Comparison of ENCODE assay signal across 8 cellular contexts in the genomic region with DNA sequence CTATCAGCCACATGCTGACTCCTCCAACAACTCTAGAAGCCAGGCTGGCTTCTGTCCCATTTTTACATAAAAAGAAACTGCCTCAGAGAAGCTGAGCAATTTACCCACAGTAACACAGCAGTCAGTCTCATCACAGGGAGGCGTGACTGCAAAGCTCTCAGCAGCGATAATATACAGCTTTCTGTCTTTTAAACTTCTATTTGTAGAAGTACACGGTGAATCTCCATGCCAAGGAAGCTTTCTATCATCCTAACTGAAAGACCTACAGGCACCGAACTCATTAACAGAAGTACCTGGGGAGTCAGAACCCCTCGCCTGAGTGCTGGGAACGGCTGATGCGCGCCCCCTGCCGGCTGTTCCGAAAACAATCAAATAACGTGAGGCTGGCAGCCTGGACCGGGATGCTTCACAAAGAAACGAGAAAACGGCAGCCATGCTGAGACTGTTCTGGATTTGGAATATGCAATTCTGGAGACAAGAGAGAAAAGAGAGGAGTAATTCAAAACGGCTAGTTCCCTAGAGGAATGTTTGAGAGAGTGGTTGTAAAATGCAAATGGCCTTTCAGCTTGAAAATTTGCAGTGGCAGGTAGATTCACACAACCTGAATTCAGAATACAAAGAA. TPM values are rescaled to one million over a fixed set of nuclear protein-coding genes. Genes with fewer than 3 reads are reported as not detected.
DNase-seq lines count a peak whose midpoint lies in the region; TF ChIP-seq lines count a peak whose summit lies in the region.

No MANE protein-coding gene starts in this region.

- H3K9me3 Mint-ChIP-seq in activated naive CD4-positive, alpha-beta T cell treated with anti-CD3 and anti-CD28 coated beads, Interleukin-2, amount 10 ng/mL, durations not matched to agents 7 days and 5 days, result no peaks in the 10 kb centered on the region
- H3K9me3 Mint-ChIP-seq in glutamatergic neuron (ENCODE audit: unreplicated experiment), result peaks cover 5% of the 10 kb centered on the region

- H3K4me3 Mint-ChIP-seq in activated naive CD4-positive, alpha-beta T cell treated with anti-CD3 and anti-CD28 coated beads, Interleukin-2, amount 10 ng/mL, durations not matched to agents 7 days and 5 days, result no peak overlapping the region
- H3K4me3 Mint-ChIP-seq in glutamatergic neuron (ENCODE audit: unreplicated experiment), result no peak overlapping the region

- no peaks in the 10 kb centered on the region for H3K27me3 ChIP-seq in uterus

- no peaks in the 10 kb centered on the region for H3K9me3 ChIP-seq in uterus

- H3K36me3 ChIP-seq in uterus, result no peaks in the 10 kb centered on the region

- peaks cover 0 to 14% of the 10 kb centered on the region in 2 donors for H3K4me1 ChIP-seq in uterus

- no peak overlapping the region for H3K27ac ChIP-seq in uterus

- peaks cover 32% of the 10 kb centered on the region for H3K27me3 Mint-ChIP-seq in activated naive CD4-positive, alpha-beta T cell treated with anti-CD3 and anti-CD28 coated beads, Interleukin-2, amount 10 ng/mL, durations not matched to agents 7 days and 5 days
- peaks cover 4% of the 10 kb centered on the region for H3K27me3 Mint-ChIP-seq in glutamatergic neuron (ENCODE audit: unreplicated experiment)

- no peak overlapping the region for H3K4me3 ChIP-seq in uterus

- H3K36me3 Mint-ChIP-seq in activated naive CD4-positive, alpha-beta T cell treated with anti-CD3 and anti-CD28 coated beads, Interleukin-2, amount 10 ng/mL, durations not matched to agents 7 days and 5 days, result no peaks in the 10 kb centered on the region
- no peaks in the 10 kb centered on the region for H3K36me3 Mint-ChIP-seq in glutamatergic neuron (ENCODE audit: unreplicated experiment)

- peaks cover 20% of the 10 kb centered on the region for H3K4me1 Mint-ChIP-seq in activated naive CD4-positive, alpha-beta T cell treated with anti-CD3 and anti-CD28 coated beads, Interleukin-2, amount 10 ng/mL, durations not matched to agents 7 days and 5 days
- peaks cover 17% of the 10 kb centered on the region for H3K4me1 Mint-ChIP-seq in glutamatergic neuron (ENCODE audit: low read depth, unreplicated experiment)

- peak; percentile 64 for DNase-seq in GM10266 (ENCODE audit: extremely low spot score)
- DNase-seq in NCI-H1417 (lab: John Stamatoyannopoulos, UW), result peak; percentile 74 to 89 (median 80)
- peak; percentile 91 for DNase-seq in SKM-1 (lab: John Stamatoyannopoulos, UW; ENCODE audit: unreplicated experiment)
- peak; percentile 87 for DNase-seq in activated naive CD4-positive, alpha-beta T cell treated with anti-CD3 and anti-CD28 coated beads, Interleukin-2, amount 10 ng/mL, durations not matched to agents 7 days and 5 days
- DNase-seq in glutamatergic neuron, result peak; percentile 91
- DNase-seq in posterior vena cava (ENCODE audit: low spot score), result peak; percentile 94
- peak; percentile 84 to 86 for DNase-seq in uterus
- DNase-seq in OCI-M2 (lab: John Stamatoyannopoulos, UW; ENCODE audit: unreplicated experiment), result no peak

- H3K27ac Mint-ChIP-seq in activated naive CD4-positive, alpha-beta T cell treated with anti-CD3 and anti-CD28 coated beads, Interleukin-2, amount 10 ng/mL, durations not matched to agents 7 days and 5 days, result no peak overlapping the region
- H3K27ac Mint-ChIP-seq in glutamatergic neuron (ENCODE audit: unreplicated experiment), result peak overlapping the region; percentile 2

- TF ChIP-seq POLR2A in uterus (IDR thresholded peaks at IDR 0.05), result no peak

- TF ChIP-seq CTCF in GM10266 (IDR thresholded peaks at IDR 0.05; ENCODE audit: control insufficient read depth, insufficient read depth, low read depth, missing control alignments), result peak; percentile 86
- TF ChIP-seq CTCF in glutamatergic neuron (IDR thresholded peaks at IDR 0.05; ENCODE audit: partially characterized antibody, unreplicated experiment), result peak; percentile 97
- TF ChIP-seq CTCF in uterus (IDR thresholded peaks at IDR 0.05), result peak; percentile 82 to 89 (median 84)

- intact Hi-C loops in posterior vena cava (cut with DNase I) (loop anchor here (1.0 to 10.0 kb wide), 5 partner anchors 11 to 563 kb away; a partner anchor contains a TSS), uterus (cut with DNase I; ENCODE audit: low total_unique reads) (loop anchor here (5.0 kb wide), 1 partner anchor 490 kb away; a partner anchor contains a TSS)

- CTCF ChIA-PET in activated naive CD4-positive, alpha-beta T cell treated with anti-CD3 and anti-CD28 coated beads, Interleukin-2, amount 10 ng/mL, durations not matched to agents 7 days and 5 days (lab: Charles Lee), result interaction anchor here (0.7 to 5.8 kb wide), 37 partner anchors 9 to 576 kb away, joined by 3 to 56 read pairs (median 4); a partner anchor contains a TSS

RNA-seq across cellular contexts. Expression of a gene that starts 43.5 kb away (rescaled TPM):
- total RNA-seq in glutamatergic neuron (ENCODE audit: unreplicated experiment) (63.0 TPM), posterior vena cava (10 to 100 TPM; 56.2 to 58.9 TPM), uterus (10 to 100 TPM; 31.5 to 49.2 (median 39.9) TPM)
